Comparison of ENCODE assay signal across 26 cellular contexts in genomic region chr10:48520594-48520993, GRCh38.
"Had no signal": no experiment of that assay in that cellular context is flagged by ENCODE, and none has a peak within 500 bp of the region (broad histone marks: within the 10 kb centered on the region; RNA-seq: fewer than 3 reads in every experiment).

No MANE protein-coding gene starts in this region.

- H3K36me3 Mint-ChIP-seq: activated naive CD4-positive, alpha-beta T cell treated with anti-CD3 and anti-CD28 coated beads, Interleukin-2, amount 50 U/mL, for 72 hours; T-cell had no signal

- H3K27ac ChIP-seq: esophagus muscularis mucosa, left ventricle myocardium inferior, sigmoid colon, tibial nerve, WERI-Rb-1 had no signal

- H3K9me3 Mint-ChIP-seq: activated T-cell treated with anti-CD3 and anti-CD28 coated beads, Interleukin-2, amount 50 U/mL, for 24 hours; activated T-helper 17 cell treated with anti-CD3 and anti-CD28 coated beads, Interleukin-2, amount 50 U/mL, for 72 hours; T-helper 2 cell treated with Interferon-gamma antibody and Interleukin-4, amounts not matched to agents 5 μg/mL and 100 μg/mL, for 36 hours had no signal

- H3K4me1 Mint-ChIP-seq: activated T-helper 17 cell treated with anti-CD3 and anti-CD28 coated beads, Interleukin-2, amount 50 U/mL, for 72 hours had no signal

- H3K9me3 ChIP-seq: esophagus muscularis mucosa had no signal

- H3K27me3 ChIP-seq: sigmoid colon had no signal

- H3K4me3 ChIP-seq: esophagus muscularis mucosa, left ventricle myocardium inferior, sigmoid colon, tibial nerve had no signal

- H3K4me3 Mint-ChIP-seq: activated CD8-positive, alpha-beta T cell treated with anti-CD3 and anti-CD28 coated beads, Interleukin-2, amount 10 ng/mL, durations not matched to agents 7 days and 5 days; activated T-cell treated with anti-CD3 and anti-CD28 coated beads, Interleukin-2, amount 50 U/mL, for 24 hours; activated T-helper 17 cell treated with anti-CD3 and anti-CD28 coated beads, Interleukin-2, amount 50 U/mL, for 72 hours; effector memory CD8-positive, alpha-beta T cell; stimulated activated naive CD8-positive, alpha-beta T cell treated with anti-CD3 and anti-CD28 coated beads, Interleukin-15, Interleukin-2, amounts not matched to agents 100 ng/mL and 50 ng/mL, for 24 hours; T-cell; T-helper 2 cell treated with Interferon-gamma antibody and Interleukin-4, amounts not matched to agents 5 μg/mL and 100 μg/mL, for 36 hours had no signal

- H3K27ac Mint-ChIP-seq: activated CD8-positive, alpha-beta T cell treated with anti-CD3 and anti-CD28 coated beads, Interleukin-2, amount 10 ng/mL, durations not matched to agents 7 days and 5 days; activated naive CD4-positive, alpha-beta T cell treated with anti-CD3 and anti-CD28 coated beads, Interleukin-2, amount 50 U/mL, for 72 hours; activated T-cell treated with anti-CD3 and anti-CD28 coated beads, Interleukin-2, amount 50 U/mL, for 24 hours; activated T-helper 17 cell treated with anti-CD3 and anti-CD28 coated beads, Interleukin-2, amount 50 U/mL, for 72 hours; brain; effector memory CD8-positive, alpha-beta T cell; nephron; stimulated activated naive CD8-positive, alpha-beta T cell treated with anti-CD3 and anti-CD28 coated beads, Interleukin-15, Interleukin-2, amounts not matched to agents 100 ng/mL and 50 ng/mL, for 24 hours; T-cell; T-helper 2 cell treated with Interferon-gamma antibody and Interleukin-4, amounts not matched to agents 5 μg/mL and 100 μg/mL, for 36 hours had no signal

- ATAC-seq: activated CD8-positive, alpha-beta T cell treated with anti-CD3 and anti-CD28 coated beads, Interleukin-2, amount 10 ng/mL, durations not matched to agents 7 days and 5 days; activated naive CD4-positive, alpha-beta T cell treated with anti-CD3 and anti-CD28 coated beads, Interleukin-2, amount 50 U/mL, for 72 hours; activated T-helper 17 cell treated with anti-CD3 and anti-CD28 coated beads, Interleukin-2, amount 50 U/mL, for 72 hours; effector memory CD8-positive, alpha-beta T cell; T-cell had no signal

- DNase-seq: activated CD4-positive, alpha-beta T cell treated with anti-CD3 and anti-CD28 coated beads, Interleukin-2, amount 50 U/mL, for 1 hour; activated CD4-positive, CD25-positive, alpha-beta regulatory T cell treated with anti-CD3 and anti-CD28 coated beads, Interleukin-2, amount 50 U/mL, for 72 hours; activated CD8-positive, alpha-beta memory T cell treated with anti-CD3 and anti-CD28 coated beads, Interleukin-2, amount 50 U/mL, for 4 hours; activated CD8-positive, alpha-beta T cell treated with anti-CD3 and anti-CD28 coated beads, Interleukin-2, amount 10 ng/mL, durations not matched to agents 7 days and 5 days; activated T-cell treated with anti-CD3 and anti-CD28 coated beads, Interleukin-2, amount 50 U/mL, for 24 hours; aorta; dermis blood vessel endothelial cell; effector memory CD8-positive, alpha-beta T cell; glutamatergic neuron; hippocampal formation; kidney glomerular epithelial cell; left ventricle myocardium inferior; midbrain; occipital lobe; sigmoid colon; stimulated activated CD4-positive, alpha-beta T cell treated with anti-CD3 and anti-CD28 coated beads, Interleukin-4, amount 100 ng/mL, for 1 hour; T-cell; WERI-Rb-1 had no signal

- H3K36me3 ChIP-seq: esophagus muscularis mucosa, left ventricle myocardium inferior, sigmoid colon, tibial nerve, WERI-Rb-1 had no signal
